ENCODE assay signal across 16 cellular contexts in genomic region chr3:118544458-118544857, GRCh38.
DNase-seq lines count a peak whose midpoint lies in the region; ATAC-seq and TF ChIP-seq lines count a peak whose summit lies in the region.
"Had no signal": no experiment of that assay in that cellular context is flagged by ENCODE, and none has a peak within 500 bp of the region (broad histone marks: within the 10 kb centered on the region; RNA-seq: fewer than 3 reads in every experiment).

No MANE protein-coding gene starts in this region.

- peaks cover 24% of the 10 kb centered on the region for H3K36me3 Mint-ChIP-seq in Caco-2 (ENCODE audit: insufficient read depth, unreplicated experiment)

- intact Hi-C loops in Caco-2 (cut with micrococcal nuclease; ENCODE audit: unreplicated experiment): no loop called here
- intact Hi-C loops in HCT116 (cut with micrococcal nuclease): no loop called here

- no peaks in the 10 kb centered on the region for H4K20me1 ChIP-seq in HCT116 (ENCODE audit: insufficient read depth)

- H3K9me2 ChIP-seq in HCT116 (ENCODE audit: insufficient read depth): no peaks in the 10 kb centered on the region

- H3K4me3 Mint-ChIP-seq in Caco-2 (ENCODE audit: unreplicated experiment): no peak overlapping the region

- H3K4me3 ChIP-seq in Caco-2 (ENCODE audit: low read depth, low read length): no peak overlapping the region
- 0 out of 4 replicates have a peak overlapping the region, but pooled peaks of 1 of the 2 experiments have one; percentile 1 for H3K4me3 ChIP-seq in HCT116 (replicated peaks in 1 of 2; ENCODE audit: low read depth in 1 of 2, low read length in 2 of 2)
- H3K4me3 ChIP-seq: coronary artery had no signal

- CTCF ChIA-PET in Caco-2 (lab: Charles Lee): no interaction called here
- CTCF ChIA-PET in HCT116 (lab: Charles Lee): no interaction called here

- H3K4me2 ChIP-seq in HCT116 (ENCODE audit: low read length): peak overlapping the region; percentile 43

- H3K4me1 ChIP-seq in Caco-2 (peaks cover 34% of the 10 kb centered on the region), HCT116 (ENCODE audit: control insufficient read depth in 1 of 2, insufficient read depth in 2 of 2, low read length in 2 of 2) (peaks cover 10 to 37% of the 10 kb centered on the region in 2 experiments)

- TF ChIP-seq CTCF in Caco-2 (IDR thresholded peaks at IDR 0.05; ENCODE audit: insufficient read depth in 1 of 2, low read depth in 1 of 2, low read length in 1 of 2, severe bottlenecking in 1 of 2, unreplicated experiment in 1 of 2) (no peak), HCT116 (IDR thresholded peaks at IDR 0.05 in 2 of 3, conservative IDR thresholded peaks at IDR 0.05 in 1 of 3; ENCODE audit: borderline replicate concordance in 1 of 3, insufficient read depth in 1 of 3, low read depth in 2 of 3, low read length in 2 of 3) (no peak)

- no peak for TF ChIP-seq POLR2A in HCT116 (IDR thresholded peaks at IDR 0.05; ENCODE audit: borderline replicate concordance, extremely low read depth, insufficient read depth, insufficient read length)

- peaks cover 41% of the 10 kb centered on the region for H3K9me3 Mint-ChIP-seq in Caco-2 (ENCODE audit: unreplicated experiment)

- H3K9ac ChIP-seq in HCT116 (ENCODE audit: low read length): peak overlapping the region; percentile 15

- H3K27ac Mint-ChIP-seq in Caco-2 (ENCODE audit: unreplicated experiment): peak overlapping the region; percentile 22

- no peaks in the 10 kb centered on the region for H3K79me2 ChIP-seq in HCT116 (ENCODE audit: insufficient read depth, low read length)

- H3K27me3 ChIP-seq in Caco-2 (replicated peaks; ENCODE audit: control insufficient read depth, insufficient read depth, low read length): no peaks in the 10 kb centered on the region
- no peaks in the 10 kb centered on the region for H3K27me3 ChIP-seq in HCT116 (ENCODE audit: insufficient read depth, low read length)

- H3K36me3 ChIP-seq in Caco-2 (ENCODE audit: control insufficient read depth, insufficient read depth, low read length) (no peaks in the 10 kb centered on the region; the same call in 1 of the 2 replicates), HCT116 (ENCODE audit: control insufficient read depth in 1 of 2, insufficient read depth in 2 of 2, low read length in 2 of 2) (no peaks in the 10 kb centered on the region)

- H3K27me3 Mint-ChIP-seq in Caco-2 (ENCODE audit: insufficient read depth, unreplicated experiment): no peaks in the 10 kb centered on the region

- peaks cover 8% of the 10 kb centered on the region for H3K9me3 ChIP-seq in Caco-2
- no peaks in the 10 kb centered on the region for H3K9me3 ChIP-seq in HCT116 (ENCODE audit: control insufficient read depth in 1 of 2, insufficient read depth in 1 of 2, low read depth in 1 of 2, low read length in 2 of 2)

- no peak overlapping the region for H2AFZ ChIP-seq in HCT116 (ENCODE audit: low read depth, low read length, poor library complexity, severe bottlenecking)

- BruUV-seq in Caco-2 (replicated peaks; lab: Mats Ljungman, UMichigan) (no TSS peak), HCT116 (replicated peaks; lab: Mats Ljungman, UMichigan) (no TSS peak)

- no peak for DNase-seq in Caco-2
- DNase-seq in HCT116 (ENCODE audit: low read depth, low spot score): peak; percentile 38
- peak; percentile 8 to 34 for DNase-seq in SW 1271 (lab: John Stamatoyannopoulos, UW)
- DNase-seq in iPS DF 4.7 (ENCODE audit: extremely low read depth, low spot score): peak; percentile 16
- DNase-seq in DMS114 treated with DMSO at 0.1 percent for 48 hours (lab: John Stamatoyannopoulos, UW; ENCODE audit: unreplicated experiment): no peak
- DNase-seq in Ammon's horn (ENCODE audit: low spot score): no peak
- no peak for DNase-seq in hypothalamus (lab: John Stamatoyannopoulos, UW)
- DNase-seq: activated CD8-positive, alpha-beta memory T cell treated with anti-CD3 and anti-CD28 coated beads for 24 hours; amniotic stem cell; left ventricle myocardium superior; NCI-H1694; NCI-H510A treated with DMSO at 0.1 percent for 48 hours; posterior cingulate gyrus; stimulated activated naive CD4-positive, alpha-beta T cell had no signal

- ATAC-seq in HCT116: peak; percentile 88
- ATAC-seq in GM21390 (IDR thresholded peaks at IDR 0.05; ENCODE audit: unreplicated experiment): no peak
- ATAC-seq: left ventricle myocardium superior had no signal

- H3K4me1 Mint-ChIP-seq in Caco-2 (ENCODE audit: low read depth, unreplicated experiment): peaks cover 48% of the 10 kb centered on the region

- TF ChIP-seq RAD21 in HCT116 (IDR thresholded peaks at IDR 0.05; ENCODE audit: low read depth): no peak

- RAD21 ChIA-PET in HCT116 (lab: Charles Lee; ENCODE audit: low non-redundant PET in 1 of 2, low total read pairs in 2 of 2, uncharacterized antibody in 2 of 2, unreplicated experiment in 2 of 2): no interaction called here

- peak overlapping the region; percentile 31 for H3K27ac ChIP-seq in HCT116 (ENCODE audit: low read depth, low read length)
- H3K27ac ChIP-seq: coronary artery had no signal

- POLR2A ChIA-PET in Caco-2 (lab: Charles Lee) (no interaction called here), HCT116 (lab: Charles Lee) (no interaction called here)

TF ChIP-seq in HCT116, 20 proteins besides CTCF, POLR2A, EP300 and RAD21 (continues in another document):
- peak; percentile 83; the same call in 1 of the 2 replicates for TF ChIP-seq CBX3 (IDR thresholded peaks at IDR 0.05; ENCODE audit: low read depth)
- TF ChIP-seq FOSL1 (IDR thresholded peaks at IDR 0.05; ENCODE audit: low read depth): peak; percentile 68
- peak; percentile 69 for TF ChIP-seq SP1 (IDR thresholded peaks at IDR 0.05; ENCODE audit: low read depth)
- TF ChIP-seq EZH2phosphoT487 (IDR thresholded peaks at IDR 0.05; ENCODE audit: borderline replicate concordance): no peak
- TF ChIP-seq ZBTB33 (IDR thresholded peaks at IDR 0.05; ENCODE audit: extremely low read depth, insufficient replicate concordance, low read length): no peak
- TF ChIP-seq POLR2AphosphoS5 (IDR thresholded peaks at IDR 0.05; ENCODE audit: low read depth, low read length): no peak
- TF ChIP-seq CEBPB (IDR thresholded peaks at IDR 0.05; ENCODE audit: low read depth): no peak
- no peak for TF ChIP-seq ZFX (IDR thresholded peaks at IDR 0.05)
- no peak for TF ChIP-seq ELF1 (IDR thresholded peaks at IDR 0.05; ENCODE audit: borderline replicate concordance, low read depth)
- peak; percentile 80 for TF ChIP-seq YY1 (IDR thresholded peaks at IDR 0.05; ENCODE audit: extremely low read depth, insufficient replicate concordance, low read depth, low read length)
- TF ChIP-seq SRF (IDR thresholded peaks at IDR 0.05; ENCODE audit: low read depth): no peak
- no peak for TF ChIP-seq EZH2 (IDR thresholded peaks at IDR 0.05)
- TF ChIP-seq SIN3A (IDR thresholded peaks at IDR 0.05; ENCODE audit: low read depth): no peak
- no peak for TF ChIP-seq TCF7L2 (IDR thresholded peaks at IDR 0.05; ENCODE audit: borderline replicate concordance, extremely low read depth, insufficient read depth, insufficient read length)
- no peak for TF ChIP-seq REST (IDR thresholded peaks at IDR 0.05; ENCODE audit: low read depth)
- TF ChIP-seq JUND (IDR thresholded peaks at IDR 0.05): peak; percentile 63
- TF ChIP-seq ATF3 (IDR thresholded peaks at IDR 0.05): no peak
- no peak for TF ChIP-seq EGR1 (IDR thresholded peaks at IDR 0.05; ENCODE audit: low read depth)

Comparison
In these comparisons a context has a peak if more than half of its experiments do, and no peak if none do; other contexts are left out.
1. DNase-seq: peak in HCT116 (single experiment), SW 1271 (2 of 2) and iPS DF 4.7 (single experiment); none in Caco-2 (0 of 2), DMS114 treated with DMSO at 0.1 percent for 48 hours (single experiment), Ammon's horn (single experiment) and hypothalamus (0 of 51).